16 cellular contexts compared by ENCODE assay signal in genomic region chr9:70052768-70053167, GRCh38. TPM values are rescaled to one million over a fixed set of nuclear protein-coding genes. Genes with fewer than 3 reads are reported as not detected.
"Had no signal": no experiment of that assay in that cellular context is flagged by ENCODE, and none has a peak within 500 bp of the region (broad histone marks: within the 10 kb centered on the region; RNA-seq: fewer than 3 reads in every experiment).

No MANE protein-coding gene starts in this region.

- DNase-seq: activated CD4-positive, alpha-beta T cell treated with anti-CD3 and anti-CD28 coated beads, Interleukin-2, amount 50 U/mL, for 4 hours; activated T-cell treated with anti-CD3 and anti-CD28 coated beads, Interleukin-2, amount 50 U/mL, for 1 hour; amniotic stem cell; foreskin keratinocyte; heart right ventricle; kidney; naive thymus-derived CD8-positive, alpha-beta T cell; right cardiac atrium; stimulated activated CD4-positive, alpha-beta T cell treated with anti-CD3 and anti-CD28 coated beads, Interleukin-1b, Interleukin-23, amount 100 ng/mL, for 48 hours; substantia nigra; upper lobe of left lung had no signal

- H3K4me1 Mint-ChIP-seq: mesothelial cell of epicardium; naive thymus-derived CD8-positive, alpha-beta T cell had no signal

- H3K27ac ChIP-seq: foreskin keratinocyte had no signal

- H3K9me3 ChIP-seq: heart right ventricle, upper lobe of left lung had no signal

- H3K27me3 ChIP-seq: foreskin keratinocyte, heart right ventricle, upper lobe of left lung had no signal

- H3K27ac Mint-ChIP-seq: activated naive CD4-positive, alpha-beta T cell treated with anti-CD3 and anti-CD28 coated beads, Interleukin-2, amount 50 U/mL, for 72 hours; mesothelial cell of epicardium; naive thymus-derived CD8-positive, alpha-beta T cell; stimulated activated memory B cell treated with anti-CD40 and anti-IgM and Interleukin-4, amounts not matched to agents 10 μg/mL and 1 μg/mL and 100 μg/mL, for 72 hours; T-helper 2 cell treated with Interferon-gamma antibody and Interleukin-4, amounts not matched to agents 5 μg/mL and 100 μg/mL, for 36 hours had no signal

- ATAC-seq: activated CD4-positive, CD25-positive, alpha-beta regulatory T cell treated with anti-CD3 and anti-CD28 coated beads, Interleukin-2, amount 50 U/mL, for 24 hours; activated naive CD4-positive, alpha-beta T cell treated with anti-CD3 and anti-CD28 coated beads, Interleukin-2, amount 50 U/mL, for 72 hours; heart right ventricle; naive thymus-derived CD8-positive, alpha-beta T cell; right cardiac atrium; stimulated activated memory B cell treated with anti-CD40 and anti-IgM and Interleukin-4, amounts not matched to agents 10 μg/mL and 1 μg/mL and 100 μg/mL, for 72 hours had no signal

- H3K36me3 Mint-ChIP-seq: activated naive CD4-positive, alpha-beta T cell treated with anti-CD3 and anti-CD28 coated beads, Interleukin-2, amount 50 U/mL, for 72 hours; mesothelial cell of epicardium; naive thymus-derived CD8-positive, alpha-beta T cell; stimulated activated memory B cell treated with anti-CD40 and anti-IgM and Interleukin-4, amounts not matched to agents 10 μg/mL and 1 μg/mL and 100 μg/mL, for 72 hours had no signal

- H3K36me3 ChIP-seq: upper lobe of left lung had no signal

- H3K9me3 Mint-ChIP-seq: activated naive CD4-positive, alpha-beta T cell treated with anti-CD3 and anti-CD28 coated beads, Interleukin-2, amount 50 U/mL, for 72 hours; mesothelial cell of epicardium; naive thymus-derived CD8-positive, alpha-beta T cell; stimulated activated memory B cell treated with anti-CD40 and anti-IgM and Interleukin-4, amounts not matched to agents 10 μg/mL and 1 μg/mL and 100 μg/mL, for 72 hours; T-helper 2 cell treated with Interferon-gamma antibody and Interleukin-4, amounts not matched to agents 5 μg/mL and 100 μg/mL, for 36 hours had no signal

- H3K4me3 Mint-ChIP-seq: mesothelial cell of epicardium; naive thymus-derived CD8-positive, alpha-beta T cell; stimulated activated memory B cell treated with anti-CD40 and anti-IgM and Interleukin-4, amounts not matched to agents 10 μg/mL and 1 μg/mL and 100 μg/mL, for 72 hours; T-helper 2 cell treated with Interferon-gamma antibody and Interleukin-4, amounts not matched to agents 5 μg/mL and 100 μg/mL, for 36 hours had no signal

- H3K4me3 ChIP-seq: heart right ventricle, upper lobe of left lung had no signal

RNA-seq across cellular contexts. Expression of gene MAMDC2, which starts 9.1 kb away (rescaled TPM):
- total RNA-seq: activated naive CD4-positive, alpha-beta T cell treated with anti-CD3 and anti-CD28 coated beads, Interleukin-2, amount 50 U/mL, for 72 hours; naive thymus-derived CD8-positive, alpha-beta T cell had no signal
